Comparison of ENCODE assay signal across 16 cellular contexts in the genomic region with DNA sequence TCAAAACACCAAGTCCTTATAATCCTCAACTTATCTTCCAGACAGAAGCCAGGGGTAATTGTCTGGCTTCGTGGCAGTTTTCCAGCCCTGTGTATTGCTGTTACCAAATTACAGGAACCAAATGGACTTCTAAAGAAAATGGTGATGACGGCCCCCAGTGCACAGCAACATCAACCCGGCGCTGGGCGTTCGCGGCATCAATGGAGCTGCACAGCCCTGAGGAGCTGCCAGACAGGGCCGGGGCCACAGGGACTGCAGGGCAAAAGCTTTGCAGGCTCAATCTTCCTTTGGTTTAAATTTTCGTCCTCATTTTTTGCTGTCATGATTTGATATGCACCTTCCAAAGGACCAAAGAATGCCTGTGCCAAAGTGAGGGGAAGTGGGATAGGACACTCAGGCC.
"Had no signal": no experiment of that assay in that cellular context is flagged by ENCODE, and none has a peak within 500 bp of the region (broad histone marks: within the 10 kb centered on the region; RNA-seq: fewer than 3 reads in every experiment).

No MANE protein-coding gene starts in this region.

- H3K9me3 ChIP-seq: adrenal gland, gastroesophageal sphincter, left ventricle myocardium inferior, right lobe of liver, testis had no signal

- H3K4me1 ChIP-seq: adrenal gland, gastroesophageal sphincter, left ventricle myocardium inferior, right lobe of liver had no signal

- DNase-seq: activated B cell treated with CpG ODN at 0.5 μM for 24 hours; activated CD4-positive, alpha-beta T cell treated with anti-CD3 and anti-CD28 coated beads, Interleukin-2, amount 10 ng/mL, durations not matched to agents 24 days and 14 days; activated CD8-positive, alpha-beta memory T cell treated with anti-CD3 and anti-CD28 coated beads, Interleukin-2, amount 50 U/mL, for 4 hours; activated CD8-positive, alpha-beta T cell treated with anti-CD3 and anti-CD28 coated beads, Interleukin-2, amount 10 ng/mL, durations not matched to agents 7 days and 5 days; left ventricle myocardium inferior; stimulated activated naive CD8-positive, alpha-beta T cell treated with anti-CD3 and anti-CD28 coated beads, Interleukin-15, amount 100 ng/mL, for 72 hours; T-helper 2 cell; testis had no signal

- H3K9me3 Mint-ChIP-seq: activated B cell treated with CpG ODN at 0.5 μM for 24 hours; activated CD4-positive, alpha-beta T cell treated with anti-CD3 and anti-CD28 coated beads, Interleukin-2, amount 10 ng/mL, durations not matched to agents 24 days and 14 days; activated naive CD4-positive, alpha-beta T cell treated with anti-CD3 and anti-CD28 coated beads, Interleukin-2, amount 10 ng/mL, durations not matched to agents 7 days and 5 days; activated T-helper 1 cell treated with anti-CD3 and anti-CD28 coated beads, Interleukin-12 subunit alpha, Interleukin-12 subunit beta, Interleukin-2, Interleukin-4 antibody, amounts not matched to agents 30 ng/mL and 10 ng/mL and 1 ng/mL, durations not matched to agents 14 hours and 24 hours and 36 hours; memory B cell; stimulated activated naive CD8-positive, alpha-beta T cell treated with anti-CD3 and anti-CD28 coated beads, Interleukin-15, amount 100 ng/mL, for 72 hours had no signal

- H3K4me3 Mint-ChIP-seq: activated B cell treated with CpG ODN at 0.5 μM for 24 hours; activated CD4-positive, alpha-beta T cell treated with anti-CD3 and anti-CD28 coated beads, Interleukin-2, amount 10 ng/mL, durations not matched to agents 24 days and 14 days; activated CD8-positive, alpha-beta T cell treated with anti-CD3 and anti-CD28 coated beads, Interleukin-2, amount 10 ng/mL, durations not matched to agents 7 days and 5 days; activated naive CD4-positive, alpha-beta T cell treated with anti-CD3 and anti-CD28 coated beads, Interleukin-2, amount 10 ng/mL, durations not matched to agents 7 days and 5 days; activated T-helper 1 cell treated with anti-CD3 and anti-CD28 coated beads, Interleukin-12 subunit alpha, Interleukin-12 subunit beta, Interleukin-2, Interleukin-4 antibody, amounts not matched to agents 30 ng/mL and 10 ng/mL and 1 ng/mL, durations not matched to agents 14 hours and 24 hours and 36 hours; memory B cell; nephron; stimulated activated naive CD8-positive, alpha-beta T cell treated with anti-CD3 and anti-CD28 coated beads, Interleukin-15, amount 100 ng/mL, for 72 hours had no signal

- H3K27me3 Mint-ChIP-seq: activated B cell treated with CpG ODN at 0.5 μM for 24 hours; activated CD4-positive, alpha-beta T cell treated with anti-CD3 and anti-CD28 coated beads, Interleukin-2, amount 10 ng/mL, durations not matched to agents 24 days and 14 days; activated naive CD4-positive, alpha-beta T cell treated with anti-CD3 and anti-CD28 coated beads, Interleukin-2, amount 10 ng/mL, durations not matched to agents 7 days and 5 days; memory B cell; stimulated activated naive CD8-positive, alpha-beta T cell treated with anti-CD3 and anti-CD28 coated beads, Interleukin-15, amount 100 ng/mL, for 72 hours had no signal

- H3K36me3 ChIP-seq: adrenal gland, gastroesophageal sphincter, left ventricle myocardium inferior, right lobe of liver had no signal

- H3K4me1 Mint-ChIP-seq: activated B cell treated with CpG ODN at 0.5 μM for 24 hours; activated CD4-positive, alpha-beta T cell treated with anti-CD3 and anti-CD28 coated beads, Interleukin-2, amount 10 ng/mL, durations not matched to agents 24 days and 14 days; activated naive CD4-positive, alpha-beta T cell treated with anti-CD3 and anti-CD28 coated beads, Interleukin-2, amount 10 ng/mL, durations not matched to agents 7 days and 5 days; stimulated activated naive CD8-positive, alpha-beta T cell treated with anti-CD3 and anti-CD28 coated beads, Interleukin-15, amount 100 ng/mL, for 72 hours had no signal

- H3K4me3 ChIP-seq: adrenal gland, dorsolateral prefrontal cortex, gastroesophageal sphincter, left ventricle myocardium inferior, right lobe of liver, testis had no signal

- H3K27me3 ChIP-seq: adrenal gland, dorsolateral prefrontal cortex, right lobe of liver, testis had no signal

- H3K36me3 Mint-ChIP-seq: activated naive CD4-positive, alpha-beta T cell treated with anti-CD3 and anti-CD28 coated beads, Interleukin-2, amount 10 ng/mL, durations not matched to agents 7 days and 5 days had no signal

- H3K27ac ChIP-seq: adrenal gland, dorsolateral prefrontal cortex, gastroesophageal sphincter, left ventricle myocardium inferior, right lobe of liver, testis had no signal

- ATAC-seq: activated CD8-positive, alpha-beta T cell treated with anti-CD3 and anti-CD28 coated beads, Interleukin-2, amount 10 ng/mL, durations not matched to agents 7 days and 5 days; gastroesophageal sphincter; right lobe of liver; stimulated activated naive CD8-positive, alpha-beta T cell treated with anti-CD3 and anti-CD28 coated beads, Interleukin-15, amount 100 ng/mL, for 72 hours had no signal

- H3K27ac Mint-ChIP-seq: activated B cell treated with CpG ODN at 0.5 μM for 24 hours; activated CD4-positive, alpha-beta T cell treated with anti-CD3 and anti-CD28 coated beads, Interleukin-2, amount 10 ng/mL, durations not matched to agents 24 days and 14 days; activated CD8-positive, alpha-beta T cell treated with anti-CD3 and anti-CD28 coated beads, Interleukin-2, amount 10 ng/mL, durations not matched to agents 7 days and 5 days; activated naive CD4-positive, alpha-beta T cell treated with anti-CD3 and anti-CD28 coated beads, Interleukin-2, amount 10 ng/mL, durations not matched to agents 7 days and 5 days; activated T-helper 1 cell treated with anti-CD3 and anti-CD28 coated beads, Interleukin-12 subunit alpha, Interleukin-12 subunit beta, Interleukin-2, Interleukin-4 antibody, amounts not matched to agents 30 ng/mL and 10 ng/mL and 1 ng/mL, durations not matched to agents 14 hours and 24 hours and 36 hours; memory B cell; nephron had no signal
